In genomic region chr12:49058366-49059062, GRCh38 we compare ENCODE assay signal across 1 cellular context.
TF ChIP-seq lines count a peak whose summit lies in the region.

No MANE protein-coding gene starts in this region.

TF ChIP-seq in GM23338, 12 proteins besides CTCF, POLR2A, EP300 and RAD21 (continued from another document):
- no peak for TF ChIP-seq ZNF462 (CRISPR knock-in tag; IDR thresholded peaks at IDR 0.05)
